Comparison of ENCODE assay signal across 13 cellular contexts in the genomic region with DNA sequence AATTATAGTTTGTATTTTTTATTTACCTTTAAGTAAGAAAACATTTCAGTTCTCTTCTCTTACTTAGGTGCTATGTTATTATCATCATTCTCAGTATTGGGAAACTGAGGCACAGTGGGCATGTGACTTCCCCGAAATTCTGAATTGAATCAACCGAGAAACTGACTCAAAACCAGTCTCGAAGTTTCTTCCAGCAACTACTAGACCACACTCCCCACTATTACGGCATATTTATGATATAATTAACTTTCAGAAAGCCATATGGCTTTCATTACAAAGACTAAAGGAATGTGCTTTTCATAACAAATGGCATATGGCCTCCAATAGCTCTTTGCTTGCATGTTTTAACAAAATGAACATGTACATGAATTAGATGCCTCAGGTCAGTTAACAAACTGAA.
DNase-seq lines count a peak whose midpoint lies in the region; ATAC-seq and TF ChIP-seq lines count a peak whose summit lies in the region.
"Had no signal": no experiment of that assay in that cellular context is flagged by ENCODE, and none has a peak within 500 bp of the region (broad histone marks: within the 10 kb centered on the region; RNA-seq: fewer than 3 reads in every experiment).

No MANE protein-coding gene starts in this region.

- WGBS in thyroid gland, 2 donors, result 75 to 87% methylated on average over 4 of the region's 4 CpGs

- peaks cover 14 to 18% of the 10 kb centered on the region in 2 donors for H3K36me3 Mint-ChIP-seq in activated T-cell treated with anti-CD3 and anti-CD28 coated beads, Interleukin-2, amount 50 U/mL, for 72 hours (ENCODE audit: insufficient read depth in 2 of 2)
- H3K36me3 Mint-ChIP-seq in activated T-helper 17 cell treated with anti-CD3 and anti-CD28 coated beads, Interleukin-2, amount 50 U/mL, for 72 hours (ENCODE audit: low read depth), result no peaks in the 10 kb centered on the region

- peak overlapping the region; percentile 8 to 49 (median 12) for H3K27ac ChIP-seq in thyroid gland

- intact Hi-C loops in thyroid gland (cut with DNase I), result no loop called here

- no peaks in the 10 kb centered on the region for H3K27me3 ChIP-seq in thyroid gland
- H3K27me3 ChIP-seq: Peyer's patch had no signal

- H3K27ac Mint-ChIP-seq in activated T-cell treated with anti-CD3 and anti-CD28 coated beads, Interleukin-2, amount 50 U/mL, for 72 hours, result peak overlapping the region; percentile 58
- peak overlapping the region; percentile 32 for H3K27ac Mint-ChIP-seq in activated T-helper 17 cell treated with anti-CD3 and anti-CD28 coated beads, Interleukin-2, amount 50 U/mL, for 72 hours
- H3K27ac Mint-ChIP-seq: B cell had no signal

- no peaks in the 10 kb centered on the region for H3K27me3 Mint-ChIP-seq in activated T-cell treated with anti-CD3 and anti-CD28 coated beads, Interleukin-2, amount 50 U/mL, for 72 hours (ENCODE audit: low read depth)
- H3K27me3 Mint-ChIP-seq in activated T-helper 17 cell treated with anti-CD3 and anti-CD28 coated beads, Interleukin-2, amount 50 U/mL, for 72 hours, result no peaks in the 10 kb centered on the region
- H3K27me3 Mint-ChIP-seq: activated CD8-positive, alpha-beta T cell treated with anti-CD3 and anti-CD28 coated beads for 36 hours; B cell had no signal

- H3K9me3 Mint-ChIP-seq in activated T-cell treated with anti-CD3 and anti-CD28 coated beads, Interleukin-2, amount 50 U/mL, for 72 hours, result peaks cover 5 to 6% of the 10 kb centered on the region in 2 donors
- H3K9me3 Mint-ChIP-seq in activated T-helper 17 cell treated with anti-CD3 and anti-CD28 coated beads, Interleukin-2, amount 50 U/mL, for 72 hours, result no peaks in the 10 kb centered on the region

- no peak overlapping the region for H3K4me3 ChIP-seq in thyroid gland (replicated peaks in 1 of 3)
- H3K4me3 ChIP-seq: Peyer's patch had no signal

- no peak for DNase-seq in activated T-cell treated with anti-CD3 and anti-CD28 coated beads, Interleukin-2, amount 50 U/mL, for 72 hours
- DNase-seq in activated T-cell treated with anti-CD3 and anti-CD28 coated beads, Interleukin-2, amount 50 U/mL, for 1 hour, result no peak
- DNase-seq in glomerular visceral epithelial cell (ENCODE audit: extremely low spot score) (peak; percentile 40), thyroid gland (no peak), activated gamma-delta T cell (lab: John Stamatoyannopoulos, UW) (no peak), NCI-H345 (lab: John Stamatoyannopoulos, UW) (no peak)
- DNase-seq: activated CD8-positive, alpha-beta T cell treated with anti-CD3 and anti-CD28 coated beads for 36 hours; NCI-H1436 treated with DMSO at 0.1 percent for 48 hours; Peyer's patch; substantia nigra had no signal

- TF ChIP-seq POLR2A in thyroid gland (IDR thresholded peaks at IDR 0.05), result no peak

- H3K9me3 ChIP-seq in thyroid gland, result no peaks in the 10 kb centered on the region
- H3K9me3 ChIP-seq: Peyer's patch had no signal

- H3K4me1 ChIP-seq in thyroid gland, result peaks cover 9 to 11% of the 10 kb centered on the region in 2 donors

- peak overlapping the region; percentile 7 to 27 for H3K4me3 Mint-ChIP-seq in activated T-cell treated with anti-CD3 and anti-CD28 coated beads, Interleukin-2, amount 50 U/mL, for 72 hours
- H3K4me3 Mint-ChIP-seq in activated T-helper 17 cell treated with anti-CD3 and anti-CD28 coated beads, Interleukin-2, amount 50 U/mL, for 72 hours, result peak overlapping the region; percentile 18
- H3K4me3 Mint-ChIP-seq: activated CD8-positive, alpha-beta T cell treated with anti-CD3 and anti-CD28 coated beads for 36 hours; B cell had no signal

- H3K4me1 Mint-ChIP-seq in activated T-cell treated with anti-CD3 and anti-CD28 coated beads, Interleukin-2, amount 50 U/mL, for 72 hours (ENCODE audit: low read depth), result peaks cover 76% of the 10 kb centered on the region
- H3K4me1 Mint-ChIP-seq in activated T-helper 17 cell treated with anti-CD3 and anti-CD28 coated beads, Interleukin-2, amount 50 U/mL, for 72 hours, result peaks cover 10% of the 10 kb centered on the region
- H3K4me1 Mint-ChIP-seq: B cell had no signal

- no peaks in the 10 kb centered on the region for H3K36me3 ChIP-seq in thyroid gland
- H3K36me3 ChIP-seq: Peyer's patch had no signal

- ATAC-seq in activated T-cell treated with anti-CD3 and anti-CD28 coated beads, Interleukin-2, amount 50 U/mL, for 72 hours (replicated peaks in 1 of 2), result no peak
- ATAC-seq in activated T-helper 17 cell treated with anti-CD3 and anti-CD28 coated beads, Interleukin-2, amount 50 U/mL, for 72 hours (replicated peaks), result peak; percentile 35
- ATAC-seq in HG02840 (IDR thresholded peaks at IDR 0.05; ENCODE audit: low FRiP score, unreplicated experiment), result no peak
- ATAC-seq: activated CD8-positive, alpha-beta T cell treated with anti-CD3 and anti-CD28 coated beads for 36 hours had no signal

- no peak for TF ChIP-seq CTCF in thyroid gland (IDR thresholded peaks at IDR 0.05)
